In the genomic region with DNA sequence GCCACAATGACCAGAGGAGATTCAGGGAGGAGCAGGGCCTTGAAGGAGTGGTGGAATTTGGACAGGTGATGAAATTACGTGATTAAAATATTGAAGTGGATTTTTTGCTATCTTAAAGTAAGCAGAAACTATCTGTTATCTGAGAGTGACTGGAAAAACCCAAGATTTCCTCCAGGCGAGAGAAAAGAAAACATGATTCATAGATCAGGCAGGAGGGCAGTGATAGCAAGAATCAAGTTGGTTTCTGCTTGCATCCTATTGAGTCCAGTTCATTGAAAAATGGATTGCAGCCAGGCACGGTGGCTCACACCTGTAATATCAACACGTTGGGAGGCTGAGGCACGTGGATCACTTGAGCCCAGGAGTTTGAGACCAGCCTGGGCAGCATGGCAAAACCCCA, we compare ENCODE assay signal across 15 cellular contexts.
"Had no signal": no experiment of that assay in that cellular context is flagged by ENCODE, and none has a peak within 500 bp of the region (broad histone marks: within the 10 kb centered on the region; RNA-seq: fewer than 3 reads in every experiment).

No MANE protein-coding gene starts in this region.

- ATAC-seq: activated CD4-positive, CD25-positive, alpha-beta regulatory T cell treated with anti-CD3 and anti-CD28 coated beads, Interleukin-2, amount 50 U/mL, for 24 hours; activated CD8-positive, alpha-beta memory T cell treated with anti-CD3 and anti-CD28 coated beads, Interleukin-2, amount 10 ng/mL, durations not matched to agents 7 days and 5 days had no signal

- H3K27ac ChIP-seq: left ventricle myocardium inferior had no signal

- H3K4me1 Mint-ChIP-seq: activated CD8-positive, alpha-beta memory T cell treated with anti-CD3 and anti-CD28 coated beads, Interleukin-2, amount 10 ng/mL, durations not matched to agents 7 days and 5 days; neural crest cell had no signal

- H3K27ac Mint-ChIP-seq: activated CD8-positive, alpha-beta memory T cell treated with anti-CD3 and anti-CD28 coated beads, Interleukin-2, amount 10 ng/mL, durations not matched to agents 7 days and 5 days; activated naive CD8-positive, alpha-beta T cell; activated T-cell treated with anti-CD3 and anti-CD28 coated beads, Interleukin-2, amount 50 U/mL, for 24 hours; T-helper 1 cell treated with Interleukin-12 subunit alpha and Interleukin-12 subunit beta and Interleukin-4 antibody, amounts not matched to agents 30 μg/mL and 1 μg/mL, for 36 hours had no signal

- H3K9me3 ChIP-seq: left ventricle myocardium inferior had no signal

- H3K9me3 Mint-ChIP-seq: activated T-cell treated with anti-CD3 and anti-CD28 coated beads, Interleukin-2, amount 50 U/mL, for 24 hours; T-helper 1 cell treated with Interleukin-12 subunit alpha and Interleukin-12 subunit beta and Interleukin-4 antibody, amounts not matched to agents 30 μg/mL and 1 μg/mL, for 36 hours had no signal

- H3K36me3 Mint-ChIP-seq: activated CD8-positive, alpha-beta memory T cell treated with anti-CD3 and anti-CD28 coated beads, Interleukin-2, amount 10 ng/mL, durations not matched to agents 7 days and 5 days; activated naive CD8-positive, alpha-beta T cell had no signal

- H3K4me1 ChIP-seq: left ventricle myocardium inferior had no signal

- H3K4me3 Mint-ChIP-seq: activated CD8-positive, alpha-beta memory T cell treated with anti-CD3 and anti-CD28 coated beads, Interleukin-2, amount 10 ng/mL, durations not matched to agents 7 days and 5 days; activated naive CD8-positive, alpha-beta T cell; activated T-cell treated with anti-CD3 and anti-CD28 coated beads, Interleukin-2, amount 50 U/mL, for 24 hours; neural crest cell; T-helper 1 cell treated with Interleukin-12 subunit alpha and Interleukin-12 subunit beta and Interleukin-4 antibody, amounts not matched to agents 30 μg/mL and 1 μg/mL, for 36 hours had no signal

- H3K4me3 ChIP-seq: left ventricle myocardium inferior had no signal

- DNase-seq: activated CD4-positive, alpha-beta T cell treated with anti-CD3 and anti-CD28 coated beads, Interleukin-2, amount 50 U/mL, for 4 hours; activated CD8-positive, alpha-beta memory T cell treated with anti-CD3 and anti-CD28 coated beads, Interleukin-2, amount 10 ng/mL, durations not matched to agents 7 days and 5 days; activated gamma-delta T cell; activated T-cell treated with anti-CD3 and anti-CD28 coated beads, Interleukin-2, amount 50 U/mL, for 24 hours; aorta; caudate nucleus; cortex of kidney; effector CD8-positive, alpha-beta T cell; left ventricle myocardium inferior; mesendoderm; small intestine had no signal

- H3K36me3 ChIP-seq: left ventricle myocardium inferior had no signal
